Comparison of ENCODE assay signal across 15 cellular contexts in genomic region chr22:30940655-30941362, GRCh38. TPM values are rescaled to one million over a fixed set of nuclear protein-coding genes. Genes with fewer than 3 reads are reported as not detected.
DNase-seq lines count a peak whose midpoint lies in the region; ATAC-seq lines count a peak whose summit lies in the region.
"Had no signal": no experiment of that assay in that cellular context is flagged by ENCODE, and none has a peak within 500 bp of the region (broad histone marks: within the 10 kb centered on the region; RNA-seq: fewer than 3 reads in every experiment).

No MANE protein-coding gene starts in this region.

- DNase-seq in activated CD8-positive, alpha-beta T cell treated with anti-CD3 and anti-CD28 coated beads, Interleukin-2, amount 10 ng/mL, durations not matched to agents 7 days and 5 days = peak; percentile 49
- DNase-seq in activated naive CD8-positive, alpha-beta T cell treated with anti-CD3 and anti-CD28 coated beads for 36 hours = peak; percentile 31
- peak; percentile 35 for DNase-seq in stimulated activated CD4-positive, alpha-beta T cell treated with anti-CD3 and anti-CD28 coated beads, Interleukin-2, amount 100 ng/mL, for 4 hours (ENCODE audit: low read depth)
- no peak for DNase-seq in NCI-H226
- DNase-seq in AG08395 (ENCODE audit: low spot score) = no peak
- DNase-seq: AML-193; GM23248; heart right ventricle; NCI-H187 treated with DMSO at 0.1 percent for 48 hours; NK-92 treated with Interleukin-12 subunit alpha and Interleukin-12 subunit beta, amount 100 ng/mL, for 24 hours had no signal

- peak overlapping the region in 2 of 4 donors; percentile 3 to 72 for H3K4me3 Mint-ChIP-seq in IgD-negative memory B cell
- H3K4me3 Mint-ChIP-seq in activated CD8-positive, alpha-beta T cell treated with anti-CD3 and anti-CD28 coated beads, Interleukin-2, amount 10 ng/mL, durations not matched to agents 7 days and 5 days = peak overlapping the region; percentile 56
- H3K4me3 Mint-ChIP-seq in activated naive CD8-positive, alpha-beta T cell treated with anti-CD3 and anti-CD28 coated beads for 36 hours = peak overlapping the region; percentile 26
- H3K4me3 Mint-ChIP-seq: neural crest cell had no signal

- H3K27ac Mint-ChIP-seq in IgD-negative memory B cell = peak overlapping the region in 2 of 3 donors; percentile 27 to 53
- H3K27ac Mint-ChIP-seq in activated CD8-positive, alpha-beta T cell treated with anti-CD3 and anti-CD28 coated beads, Interleukin-2, amount 10 ng/mL, durations not matched to agents 7 days and 5 days = peak overlapping the region; percentile 88
- peak overlapping the region; percentile 78 for H3K27ac Mint-ChIP-seq in activated naive CD8-positive, alpha-beta T cell treated with anti-CD3 and anti-CD28 coated beads for 36 hours

- no peaks in the 10 kb centered on the region for H3K4me1 Mint-ChIP-seq in IgD-negative memory B cell
- H3K4me1 Mint-ChIP-seq in activated CD8-positive, alpha-beta T cell treated with anti-CD3 and anti-CD28 coated beads, Interleukin-2, amount 10 ng/mL, durations not matched to agents 7 days and 5 days (ENCODE audit: low read depth) = peaks cover 61% of the 10 kb centered on the region
- H3K4me1 Mint-ChIP-seq in activated naive CD8-positive, alpha-beta T cell treated with anti-CD3 and anti-CD28 coated beads for 36 hours = peaks cover 65% of the 10 kb centered on the region
- H3K4me1 Mint-ChIP-seq: neural crest cell had no signal

- CTCF ChIA-PET in activated CD8-positive, alpha-beta T cell treated with anti-CD3 and anti-CD28 coated beads, Interleukin-2, amount 10 ng/mL, durations not matched to agents 7 days and 5 days (lab: Charles Lee) = interaction anchor here (0.7 to 2.6 kb wide), 5 partner anchors 20 to 307 kb away, joined by 3 to 25 read pairs (median 4); no protein-coding TSS in a partner anchor

- peak; percentile 43 for ATAC-seq in activated CD8-positive, alpha-beta T cell treated with anti-CD3 and anti-CD28 coated beads, Interleukin-2, amount 10 ng/mL, durations not matched to agents 7 days and 5 days
- ATAC-seq in GM21447 (IDR thresholded peaks at IDR 0.05; ENCODE audit: unreplicated experiment) (no peak), GM18868 (IDR thresholded peaks at IDR 0.05; ENCODE audit: unreplicated experiment) (no peak)
- ATAC-seq: GM12878, heart right ventricle had no signal

- H3K27me3 Mint-ChIP-seq in IgD-negative memory B cell = no peaks in the 10 kb centered on the region
- H3K27me3 Mint-ChIP-seq in activated CD8-positive, alpha-beta T cell treated with anti-CD3 and anti-CD28 coated beads, Interleukin-2, amount 10 ng/mL, durations not matched to agents 7 days and 5 days (ENCODE audit: low read depth) = no peaks in the 10 kb centered on the region
- H3K27me3 Mint-ChIP-seq in activated naive CD8-positive, alpha-beta T cell treated with anti-CD3 and anti-CD28 coated beads for 36 hours = no peaks in the 10 kb centered on the region

- no peaks in the 10 kb centered on the region for H3K9me3 Mint-ChIP-seq in IgD-negative memory B cell
- H3K9me3 Mint-ChIP-seq in activated CD8-positive, alpha-beta T cell treated with anti-CD3 and anti-CD28 coated beads, Interleukin-2, amount 10 ng/mL, durations not matched to agents 7 days and 5 days (ENCODE audit: insufficient read depth) = no peaks in the 10 kb centered on the region
- no peaks in the 10 kb centered on the region for H3K9me3 Mint-ChIP-seq in activated naive CD8-positive, alpha-beta T cell treated with anti-CD3 and anti-CD28 coated beads for 36 hours
- H3K9me3 Mint-ChIP-seq: neural crest cell had no signal

- peaks cover 7% of the 10 kb centered on the region for H3K36me3 Mint-ChIP-seq in IgD-negative memory B cell
- H3K36me3 Mint-ChIP-seq in activated CD8-positive, alpha-beta T cell treated with anti-CD3 and anti-CD28 coated beads, Interleukin-2, amount 10 ng/mL, durations not matched to agents 7 days and 5 days (ENCODE audit: low read depth) = peaks cover 84% of the 10 kb centered on the region
- H3K36me3 Mint-ChIP-seq in activated naive CD8-positive, alpha-beta T cell treated with anti-CD3 and anti-CD28 coated beads for 36 hours = peaks cover 64% of the 10 kb centered on the region

- POLR2A ChIA-PET in activated CD8-positive, alpha-beta T cell treated with anti-CD3 and anti-CD28 coated beads, Interleukin-2, amount 10 ng/mL, durations not matched to agents 7 days and 5 days (lab: Charles Lee) = interaction anchor here (0.7 to 2.9 kb wide), 4 partner anchors 12 to 142 kb away, joined by 3 to 26 read pairs (median 3); partner anchors contain the start of genes MORC2 and TUG1

RNA-seq across cellular contexts. Expression of gene MORC2, which starts 27.8 kb away (rescaled TPM):
- polyA plus RNA-seq in IgD-negative memory B cell = 5.9 TPM
- total RNA-seq in activated CD8-positive, alpha-beta T cell treated with anti-CD3 and anti-CD28 coated beads, Interleukin-2, amount 10 ng/mL, durations not matched to agents 7 days and 5 days = 10 to 100 TPM; 31.3 to 31.5 TPM
- total RNA-seq in activated naive CD8-positive, alpha-beta T cell treated with anti-CD3 and anti-CD28 coated beads for 36 hours = 10 to 100 TPM; 24.9 to 25.7 TPM

RNA-seq across cellular contexts. Expression of gene TUG1, which starts 28.3 kb away (rescaled TPM):
- 15.9 TPM for polyA plus RNA-seq in IgD-negative memory B cell
- 10 to 100 TPM; 67.3 to 72.3 TPM for total RNA-seq in activated CD8-positive, alpha-beta T cell treated with anti-CD3 and anti-CD28 coated beads, Interleukin-2, amount 10 ng/mL, durations not matched to agents 7 days and 5 days
- total RNA-seq in activated naive CD8-positive, alpha-beta T cell treated with anti-CD3 and anti-CD28 coated beads for 36 hours = 10 to 100 TPM; 45.6 to 47.4 TPM

Comparison
In these comparisons a context has a peak if more than half of its experiments do, and no peak if none do; other contexts are left out.
1. DNase-seq: peak in activated CD8-positive, alpha-beta T cell treated with anti-CD3 and anti-CD28 coated beads, Interleukin-2, amount 10 ng/mL, durations not matched to agents 7 days and 5 days (single experiment), activated naive CD8-positive, alpha-beta T cell treated with anti-CD3 and anti-CD28 coated beads for 36 hours (single experiment) and stimulated activated CD4-positive, alpha-beta T cell treated with anti-CD3 and anti-CD28 coated beads, Interleukin-2, amount 100 ng/mL, for 4 hours (single experiment); none in NCI-H226 (single experiment) and AG08395 (single experiment).
2. Peak in every context shown above with its lines, with median percentiles within 50 percentile points of each other: H3K27ac Mint-ChIP-seq.